ENCODE assay signal across 8 cellular contexts in genomic region chr7:2355079-2356008, GRCh38. TPM values are rescaled to one million over a fixed set of nuclear protein-coding genes. Genes with fewer than 3 reads are reported as not detected.
DNase-seq lines count a peak whose midpoint lies in the region; ATAC-seq, FAIRE-seq and TF ChIP-seq lines count a peak whose summit lies in the region.

No MANE protein-coding gene starts in this region.

- CTCF ChIA-PET in AG04450 (lab: Charles Lee), result no interaction called here

- no peaks in the 10 kb centered on the region for H3K9me3 Mint-ChIP-seq in IgD-negative memory B cell

- POLR2A ChIA-PET in AG04450 (lab: Yijun Ruan, JAX), result interaction anchor here (0.6 to 1.8 kb wide), 4 partner anchors 11 to 107 kb away, joined by 3 to 8 read pairs (median 5); no protein-coding TSS in a partner anchor

- H3K27me3 ChIP-seq in AG04450 (ENCODE audit: control insufficient read depth, insufficient read depth, low read length) (no peaks in the 10 kb centered on the region), small intestine (ENCODE audit: control insufficient read depth in 2 of 2, insufficient read depth in 2 of 2, low read length in 2 of 2) (no peaks in the 10 kb centered on the region)

- H3K27ac ChIP-seq in AG04450 (ENCODE audit: low read depth, low read length) (no peak overlapping the region), small intestine (ENCODE audit: low read depth in 1 of 2, low read length in 1 of 2) (peak overlapping the region; percentile 59 to 100)

- no peaks in the 10 kb centered on the region for H3K36me3 Mint-ChIP-seq in IgD-negative memory B cell

- peaks cover 0 to 5% of the 10 kb centered on the region in 2 donors for H3K4me1 ChIP-seq in small intestine (ENCODE audit: control insufficient read depth in 2 of 2, insufficient read depth in 1 of 2, low read depth in 1 of 2, low read length in 1 of 2)

- H3K4me3 ChIP-seq in AG04450 (ENCODE audit: low read depth, low read length) (peak overlapping the region; percentile 89), small intestine (ENCODE audit: low read depth in 1 of 2, low read length in 2 of 2) (peak overlapping the region; percentile 96 to 100)

- ATAC-seq in GM19351 (IDR thresholded peaks at IDR 0.05; ENCODE audit: unreplicated experiment) (peak; percentile 19), GM21825 (IDR thresholded peaks at IDR 0.05; ENCODE audit: unreplicated experiment) (no peak)

- no peaks in the 10 kb centered on the region for H3K9me3 ChIP-seq in AG04450 (ENCODE audit: control insufficient read depth, insufficient read depth, low read length)
- no peaks in the 10 kb centered on the region for H3K9me3 ChIP-seq in small intestine (ENCODE audit: control insufficient read depth, low read depth)

- peaks cover 10 to 34% (median 30%) of the 10 kb centered on the region in 3 donors for H3K4me1 Mint-ChIP-seq in IgD-negative memory B cell

- DNase-seq in AG04450 (ENCODE audit: low read depth, low spot score) (no peak), hepatic stellate cell (ENCODE audit: low spot score) (peak; percentile 31), small intestine (peak; percentile 24), NCI-H2029 (lab: John Stamatoyannopoulos, UW) (no peak)
- peak; percentile 3 for DNase-seq in activated effector memory CD4-positive, alpha-beta T cell treated with Interleukin-2 at 50 U/mL for 16 hours

- peak overlapping the region; percentile 67 to 91 (median 83) for H3K27ac Mint-ChIP-seq in IgD-negative memory B cell

- FAIRE-seq in small intestine (lab: Jason Lieb, UNC), result no peak

- H3K27me3 Mint-ChIP-seq in IgD-negative memory B cell, result no peaks in the 10 kb centered on the region

- no peak for TF ChIP-seq CTCF in AG04450 (IDR thresholded peaks at IDR 0.05; ENCODE audit: low read depth, low read length)

- H3K4me3 Mint-ChIP-seq in IgD-negative memory B cell, result peak overlapping the region; percentile 83 to 93 (median 92)

- WGBS in small intestine, 3 donors, result 1% methylated on average over 53 to 77 of the region's 77 CpGs

- no peaks in the 10 kb centered on the region for H3K36me3 ChIP-seq in small intestine (ENCODE audit: control insufficient read depth in 2 of 2, insufficient read depth in 2 of 2, low read length in 2 of 2)

RNA-seq across cellular contexts. Expression of gene EIF3B, which starts 0.7 kb away (rescaled TPM):
- 101 and 110 TPM in 2 replicates for polyA plus RNA-seq in AG04450 (2011; rRNA removed)
- polyA minus RNA-seq in AG04450 (2011; rRNA and poly(A)+ RNA removed), result 94.4 and 101 TPM in 2 replicates
- polyA plus RNA-seq in IgD-negative memory B cell, result 84.4 TPM
- polyA plus RNA-seq in small intestine, result 10 to 100 TPM; 53.9 to 92.1 (median 69.4) TPM

RNA-seq across cellular contexts. Expression of gene SNX8, which starts 41.1 kb away (rescaled TPM):
- polyA plus RNA-seq in AG04450 (2011; rRNA removed) (40.2 and 53.0 TPM in 2 replicates), IgD-negative memory B cell (61.3 TPM), small intestine (10 to 100 TPM; 17.5 to 20.4 (median 18.1) TPM)
- 63.4 and 80.5 TPM in 2 replicates for polyA minus RNA-seq in AG04450 (2011; rRNA and poly(A)+ RNA removed)

RNA-seq across cellular contexts. Expression of gene CHST12, which starts 48.1 kb away (rescaled TPM):
- 8.7 and 13.4 TPM in 2 replicates for polyA plus RNA-seq in AG04450 (2011; rRNA removed)
- polyA minus RNA-seq in AG04450 (2011; rRNA and poly(A)+ RNA removed), result 4.0 and 4.3 TPM in 2 replicates
- polyA plus RNA-seq in IgD-negative memory B cell, result 24.9 TPM
- 10 to 100 TPM in 1 of 3 donors, 1 to 10 TPM in 2; 1.8 to 10.9 (median 3.0) TPM for polyA plus RNA-seq in small intestine

Comparison
In these comparisons a context has a peak if more than half of its experiments do, and no peak if none do; other contexts are left out.
1. DNase-seq: peak in activated effector memory CD4-positive, alpha-beta T cell treated with Interleukin-2 at 50 U/mL for 16 hours (single experiment), hepatic stellate cell (single experiment) and small intestine (single experiment); none in AG04450 (single experiment) and NCI-H2029 (single experiment).